Comparison of ENCODE assay signal across 12 cellular contexts in the genomic region with DNA sequence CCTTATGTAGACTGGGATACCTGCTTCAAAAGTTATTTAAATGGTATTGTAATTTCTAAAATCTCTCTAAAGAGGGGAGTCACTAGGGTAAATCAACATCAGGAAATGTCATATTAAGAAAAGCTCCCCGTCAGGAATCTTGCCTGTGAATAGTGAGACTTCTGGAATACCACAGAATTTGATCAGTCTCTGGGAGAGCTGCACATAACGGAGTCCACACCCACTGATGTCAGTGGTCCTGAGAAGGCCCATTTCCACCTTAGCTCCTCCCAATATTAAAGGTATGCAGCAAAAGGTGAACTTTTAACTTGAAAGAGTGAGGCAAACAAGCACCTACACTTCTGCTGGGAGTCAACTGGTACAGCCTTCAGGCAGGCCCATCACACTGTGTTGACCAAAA. TPM values are rescaled to one million over a fixed set of nuclear protein-coding genes. Genes with fewer than 3 reads are reported as not detected.
DNase-seq lines count a peak whose midpoint lies in the region; ATAC-seq and TF ChIP-seq lines count a peak whose summit lies in the region.
"Had no signal": no experiment of that assay in that cellular context is flagged by ENCODE, and none has a peak within 500 bp of the region (broad histone marks: within the 10 kb centered on the region; RNA-seq: fewer than 3 reads in every experiment).

No MANE protein-coding gene starts in this region.

- peak overlapping the region in 9 of 10 donors; percentile 0 to 70 (median 53) for H3K27ac ChIP-seq in heart right ventricle
- peak overlapping the region in 1 of 2 donors; percentile 23 for H3K27ac ChIP-seq in right atrium auricular region
- H3K27ac ChIP-seq in left lung: peak overlapping the region; percentile 82 to 84
- H3K27ac ChIP-seq in urinary bladder (ENCODE audit: low read depth): peak overlapping the region; percentile 70

- no peaks in the 10 kb centered on the region for H3K27me3 Mint-ChIP-seq in activated T-helper 2 cell treated with anti-CD3 and anti-CD28 coated beads, Interferon-gamma antibody, Interleukin-2, Interleukin-4, amounts not matched to agents 10 μg/mL and 5 μg/mL and 100 μg/mL, durations not matched to agents 14 hours and 24 hours and 36 hours (ENCODE audit: low read depth)
- H3K27me3 Mint-ChIP-seq: dendritic cell treated with granulocyte-macrophage colony-stimulating factor and Interleukin-4, amounts not matched to agents 40 ng/mL and 50 ng/mL, for 4 days had no signal

- H3K36me3 Mint-ChIP-seq in activated T-helper 2 cell treated with anti-CD3 and anti-CD28 coated beads, Interferon-gamma antibody, Interleukin-2, Interleukin-4, amounts not matched to agents 10 μg/mL and 5 μg/mL and 100 μg/mL, durations not matched to agents 14 hours and 24 hours and 36 hours (ENCODE audit: low read depth): peaks cover 66% of the 10 kb centered on the region

- H3K9me3 ChIP-seq in heart right ventricle (no peaks in the 10 kb centered on the region), right atrium auricular region (no peaks in the 10 kb centered on the region), left lung (no peaks in the 10 kb centered on the region)

- intact Hi-C loops in heart right ventricle (cut with DNase I) (loop anchor here in 6 of 10 donors (2.0 to 10.0 kb wide), 6 partner anchors 77 to 434 kb away; a partner anchor contains a TSS), left lung (cut with DNase I) (no loop called here)
- intact Hi-C loops in activated T-helper 2 cell treated with anti-CD3 and anti-CD28 coated beads, Interferon-gamma antibody, Interleukin-2, Interleukin-4, amounts not matched to agents 10 μg/mL and 5 μg/mL and 100 μg/mL, durations not matched to agents 14 hours and 24 hours and 36 hours (cut with micrococcal nuclease): no loop called here

- no peaks in the 10 kb centered on the region for H3K9me3 Mint-ChIP-seq in activated T-helper 2 cell treated with anti-CD3 and anti-CD28 coated beads, Interferon-gamma antibody, Interleukin-2, Interleukin-4, amounts not matched to agents 10 μg/mL and 5 μg/mL and 100 μg/mL, durations not matched to agents 14 hours and 24 hours and 36 hours
- H3K9me3 Mint-ChIP-seq: dendritic cell treated with granulocyte-macrophage colony-stimulating factor and Interleukin-4, amounts not matched to agents 40 ng/mL and 50 ng/mL, for 4 days had no signal

- DNase-seq in heart right ventricle (no peak), right atrium auricular region (ENCODE audit: low spot score) (no peak), left lung (no peak), DMS 273 treated with DMSO at 0.1 percent for 48 hours (lab: John Stamatoyannopoulos, UW) (no peak), AG20443 (ENCODE audit: low spot score) (no peak)
- no peak for DNase-seq in activated T-helper 2 cell treated with anti-CD3 and anti-CD28 coated beads, Interferon-gamma antibody, Interleukin-2, Interleukin-4, amounts not matched to agents 10 μg/mL and 5 μg/mL and 100 μg/mL, durations not matched to agents 14 hours and 24 hours and 36 hours (ENCODE audit: low spot score)
- DNase-seq: activated CD4-positive, alpha-beta T cell treated with anti-CD3 and anti-CD28 coated beads for 1 hour; NCI-H1694; NCI-H82 had no signal

- H3K4me1 ChIP-seq in heart right ventricle (peaks cover 26 to 73% (median 55%) of the 10 kb centered on the region in 9 donors), right atrium auricular region (peaks cover 0 to 38% of the 10 kb centered on the region in 2 donors), left lung (peaks cover 30 to 79% of the 10 kb centered on the region in 2 donors), urinary bladder (ENCODE audit: insufficient read depth) (peaks cover 2% of the 10 kb centered on the region)

- no peak overlapping the region for H3K4me3 ChIP-seq in heart right ventricle
- no peak overlapping the region for H3K4me3 ChIP-seq in right atrium auricular region
- H3K4me3 ChIP-seq in left lung: no peak overlapping the region
- H3K4me3 ChIP-seq in urinary bladder (ENCODE audit: low read depth, low read length): no peak overlapping the region

- H3K4me3 Mint-ChIP-seq in activated T-helper 2 cell treated with anti-CD3 and anti-CD28 coated beads, Interferon-gamma antibody, Interleukin-2, Interleukin-4, amounts not matched to agents 10 μg/mL and 5 μg/mL and 100 μg/mL, durations not matched to agents 14 hours and 24 hours and 36 hours (ENCODE audit: low read depth): no peak overlapping the region
- H3K4me3 Mint-ChIP-seq: dendritic cell treated with granulocyte-macrophage colony-stimulating factor and Interleukin-4, amounts not matched to agents 40 ng/mL and 50 ng/mL, for 4 days had no signal

- H3K27me3 ChIP-seq in heart right ventricle (no peaks in the 10 kb centered on the region), right atrium auricular region (no peaks in the 10 kb centered on the region), left lung (no peaks in the 10 kb centered on the region)

- ATAC-seq in heart right ventricle (no peak), left lung (peak; percentile 14), GM18517 (IDR thresholded peaks at IDR 0.05; ENCODE audit: unreplicated experiment) (no peak)

- no peak for TF ChIP-seq CTCF in heart right ventricle (IDR thresholded peaks at IDR 0.05)
- no peak for TF ChIP-seq CTCF in right atrium auricular region (IDR thresholded peaks at IDR 0.05)
- no peak for TF ChIP-seq CTCF in left lung (IDR thresholded peaks at IDR 0.05)

- 78 to 85% methylated on average over 2 of the region's 2 CpGs for WGBS in heart right ventricle, 2 donors
- 86% methylated on average over 2 of the region's 2 CpGs for WGBS in urinary bladder

- peak overlapping the region; percentile 87 for H3K27ac Mint-ChIP-seq in activated T-helper 2 cell treated with anti-CD3 and anti-CD28 coated beads, Interferon-gamma antibody, Interleukin-2, Interleukin-4, amounts not matched to agents 10 μg/mL and 5 μg/mL and 100 μg/mL, durations not matched to agents 14 hours and 24 hours and 36 hours

- H3K36me3 ChIP-seq in heart right ventricle (peaks cover 0 to 63% (median 22%) of the 10 kb centered on the region in 9 donors), right atrium auricular region (peaks cover 32% of the 10 kb centered on the region), left lung (peaks cover 0 to 44% of the 10 kb centered on the region in 2 donors), urinary bladder (ENCODE audit: insufficient read depth) (no peaks in the 10 kb centered on the region)

- peaks cover 43% of the 10 kb centered on the region for H3K4me1 Mint-ChIP-seq in activated T-helper 2 cell treated with anti-CD3 and anti-CD28 coated beads, Interferon-gamma antibody, Interleukin-2, Interleukin-4, amounts not matched to agents 10 μg/mL and 5 μg/mL and 100 μg/mL, durations not matched to agents 14 hours and 24 hours and 36 hours (ENCODE audit: low read depth)

RNA-seq across cellular contexts. Expression of a gene that starts 27.3 kb away (rescaled TPM):
- total RNA-seq in heart right ventricle (10 to 100 TPM; 24.7 to 38.7 (median 31.4) TPM), right atrium auricular region (10 to 100 TPM; 26.8 to 35.3 TPM), left lung (10 to 100 TPM; 44.8 to 62.8 TPM), urinary bladder (18.3 TPM)
- polyA plus RNA-seq in heart right ventricle (10 to 100 TPM; 16.5 to 38.0 TPM), urinary bladder (22.6 TPM)
- total RNA-seq in activated T-helper 2 cell treated with anti-CD3 and anti-CD28 coated beads, Interferon-gamma antibody, Interleukin-2, Interleukin-4, amounts not matched to agents 10 μg/mL and 5 μg/mL and 100 μg/mL, durations not matched to agents 14 hours and 24 hours and 36 hours: 21.7 and 25.1 TPM in 2 replicates

RNA-seq across cellular contexts. Expression of a gene that starts 35.3 kb away (rescaled TPM):
- total RNA-seq in heart right ventricle: 10 to 100 TPM; 30.6 to 44.9 (median 36.0) TPM
- polyA plus RNA-seq in heart right ventricle: 10 to 100 TPM in 1 of 2 donors, 1 to 10 TPM in 1; 6.9 to 14.2 TPM
- total RNA-seq in right atrium auricular region: 10 to 100 TPM; 14.6 to 18.2 TPM
- total RNA-seq in activated T-helper 2 cell treated with anti-CD3 and anti-CD28 coated beads, Interferon-gamma antibody, Interleukin-2, Interleukin-4, amounts not matched to agents 10 μg/mL and 5 μg/mL and 100 μg/mL, durations not matched to agents 14 hours and 24 hours and 36 hours: 8.3 and 8.6 TPM in 2 replicates
- total RNA-seq in left lung: 10 to 100 TPM; 44.8 to 90.7 TPM
- total RNA-seq in urinary bladder: 56.9 TPM
- 29.6 TPM for polyA plus RNA-seq in urinary bladder

Comparison
In these comparisons a context has a peak if more than half of its experiments do, and no peak if none do; other contexts are left out.
1. intact Hi-C loops: an anchor here in heart right ventricle (2.0 to 10.0 kb wide); none called in activated T-helper 2 cell treated with anti-CD3 and anti-CD28 coated beads, Interferon-gamma antibody, Interleukin-2, Interleukin-4, amounts not matched to agents 10 μg/mL and 5 μg/mL and 100 μg/mL, durations not matched to agents 14 hours and 24 hours and 36 hours and left lung.